27 cellular contexts compared by ENCODE assay signal in genomic region chr16:80007216-80007615, GRCh38.
DNase-seq lines count a peak whose midpoint lies in the region; ATAC-seq and TF ChIP-seq lines count a peak whose summit lies in the region.
"Had no signal": no experiment of that assay in that cellular context is flagged by ENCODE, and none has a peak within 500 bp of the region (broad histone marks: within the 10 kb centered on the region; RNA-seq: fewer than 3 reads in every experiment).

No MANE protein-coding gene starts in this region.

- H3K9me3 ChIP-seq in trophoblast cell (ENCODE audit: insufficient read depth, low read depth, low read length) (peaks cover 2% of the 10 kb centered on the region), HAP-1 (no peaks in the 10 kb centered on the region)
- H3K9me3 ChIP-seq: MG63 had no signal

- no peak overlapping the region for H2BK12ac ChIP-seq in trophoblast cell (ENCODE audit: low read length)

- H3K27me3 ChIP-seq in trophoblast cell (ENCODE audit: insufficient read depth, low read length): no peaks in the 10 kb centered on the region
- no peaks in the 10 kb centered on the region for H3K27me3 ChIP-seq in HAP-1 (ENCODE audit: low read depth)
- H3K27me3 ChIP-seq: BLaER1 treated with 17β-estradiol and CSF1 and Interleukin-3, amounts not matched to agents 10 nM and 100 nM; MG63 had no signal

- DNase-seq in G401 (ENCODE audit: low spot score) (peak; percentile 42), SW480 (ENCODE audit: low spot score) (peak; percentile 14), choroid plexus epithelial cell (ENCODE audit: low read depth) (peak; percentile 36), trophoblast cell (no peak), HAP-1 (ENCODE audit: low spot score in 2 of 2) (no peak), COLO829 (ENCODE audit: low spot score) (no peak)
- DNase-seq in activated CD4-positive, alpha-beta T cell treated with anti-CD3 and anti-CD28 coated beads for 1 hour: no peak
- DNase-seq: AML-193; CD4-positive, alpha-beta T cell; DMS 273 treated with DMSO at 0.1 percent for 48 hours; DMS79; GF-D8; H7; Kasumi-1; NCI-H1105 treated with DMSO at 0.1 percent for 48 hours; NCI-H146; NCI-H1930; NCI-H2107; NCI-H524; NCI-H774; NK-92 treated with Interleukin-12 subunit alpha and Interleukin-12 subunit beta, amount 100 ng/mL, for 24 hours; RPMI8226; SHP77 had no signal

- peaks cover 2% of the 10 kb centered on the region for H3K79me1 ChIP-seq in trophoblast cell (ENCODE audit: low read length)

- H2AFZ ChIP-seq in trophoblast cell (ENCODE audit: insufficient read depth, low read length, poor library complexity): no peak overlapping the region

- H3K79me2 ChIP-seq in trophoblast cell (ENCODE audit: control insufficient read depth, insufficient read depth, low read length, poor library complexity): no peaks in the 10 kb centered on the region

- H4K8ac ChIP-seq in trophoblast cell (ENCODE audit: low read depth, low read length): no peak overlapping the region

- H3K23ac ChIP-seq in trophoblast cell (ENCODE audit: low read length): no peak overlapping the region

- H2AK5ac ChIP-seq in trophoblast cell (ENCODE audit: low read length): no peak overlapping the region

- no peak overlapping the region for H3K9ac ChIP-seq in trophoblast cell (ENCODE audit: low read length)
- H3K9ac ChIP-seq: BLaER1 treated with 17β-estradiol and CSF1 and Interleukin-3, amounts not matched to agents 10 nM and 100 nM had no signal

- WGBS in trophoblast cell (ENCODE audit: extremely low coverage, insufficient coverage, insufficient read length): no CpG with 5 or more reads among the region's 4 CpGs

- in situ Hi-C loops in G401 (cut with HindIII; ENCODE audit: low sequenced_read_pairs) (no loop called here), HAP-1 (cut with MboI; ENCODE audit: low sequenced_read_pairs) (no loop called here)

- H3K4ac ChIP-seq in trophoblast cell (ENCODE audit: low read depth, low read length): no peak overlapping the region

- no peak overlapping the region for H3K18ac ChIP-seq in trophoblast cell (ENCODE audit: low read length)

- H3K36me3 ChIP-seq in trophoblast cell (ENCODE audit: control insufficient read depth in 1 of 2, insufficient read depth in 2 of 2, low read length in 2 of 2) (no peaks in the 10 kb centered on the region), HAP-1 (replicated peaks) (no peaks in the 10 kb centered on the region)
- H3K36me3 ChIP-seq: BLaER1 treated with 17β-estradiol and CSF1 and Interleukin-3, amounts not matched to agents 10 nM and 100 nM; MG63 had no signal

- no peak overlapping the region for H2BK5ac ChIP-seq in trophoblast cell (ENCODE audit: low read depth, low read length, poor library complexity)

- TF ChIP-seq CTCF in choroid plexus epithelial cell (conservative IDR thresholded peaks at IDR 0.05; ENCODE audit: low read depth, low read length): no peak

- peak overlapping the region; percentile 26 for H3K27ac ChIP-seq in trophoblast cell (ENCODE audit: low read depth, low read length)
- H3K27ac ChIP-seq: BLaER1 treated with 17β-estradiol and CSF1 and Interleukin-3, amounts not matched to agents 10 nM and 100 nM had no signal

- H4K12ac ChIP-seq in trophoblast cell (ENCODE audit: low read depth, low read length): no peak overlapping the region

- ATAC-seq in GM21825 (IDR thresholded peaks at IDR 0.05; ENCODE audit: unreplicated experiment): no peak

- H3K4me2 ChIP-seq in trophoblast cell (ENCODE audit: low read length): no peak overlapping the region

- H2BK120ac ChIP-seq in trophoblast cell (ENCODE audit: insufficient read depth, low read length, poor library complexity): no peak overlapping the region

- no peaks in the 10 kb centered on the region for H3K4me1 ChIP-seq in trophoblast cell (ENCODE audit: control insufficient read depth in 1 of 2, insufficient read depth in 2 of 2, low read length in 2 of 2)
- peaks cover 6% of the 10 kb centered on the region for H3K4me1 ChIP-seq in HAP-1

- H3K4me3 ChIP-seq in choroid plexus epithelial cell (ENCODE audit: low read depth, low read length): no peak overlapping the region
- H3K4me3 ChIP-seq in trophoblast cell (ENCODE audit: low read depth, low read length): no peak overlapping the region
- H3K4me3 ChIP-seq in HAP-1: no peak overlapping the region
- H3K4me3 ChIP-seq: BLaER1 treated with 17β-estradiol and CSF1 and Interleukin-3, amounts not matched to agents 10 nM and 100 nM; K562; MG63 had no signal

- H3K14ac ChIP-seq in trophoblast cell (ENCODE audit: low read length): no peak overlapping the region

- no peak overlapping the region for H4K91ac ChIP-seq in trophoblast cell (ENCODE audit: low read depth, low read length)

Comparison
In these comparisons a context has a peak if more than half of its experiments do, and no peak if none do; other contexts are left out.
1. DNase-seq: peak in G401 (single experiment), SW480 (single experiment) and choroid plexus epithelial cell (single experiment); none in trophoblast cell (0 of 2), HAP-1 (0 of 2), activated CD4-positive, alpha-beta T cell treated with anti-CD3 and anti-CD28 coated beads for 1 hour (single experiment) and COLO829 (single experiment).